In genomic region chr12:84891106-84891838, GRCh38 we compare ENCODE assay signal across 17 cellular contexts. TPM values are rescaled to one million over a fixed set of nuclear protein-coding genes. Genes with fewer than 3 reads are reported as not detected.
"Had no signal": no experiment of that assay in that cellular context is flagged by ENCODE, and none has a peak within 500 bp of the region (broad histone marks: within the 10 kb centered on the region; RNA-seq: fewer than 3 reads in every experiment).

No MANE protein-coding gene starts in this region.

- H3K9me3 Mint-ChIP-seq: activated CD4-positive, alpha-beta T cell treated with anti-CD3 and anti-CD28 coated beads, Interleukin-2, amount 10 ng/mL, durations not matched to agents 7 days and 5 days; activated T-cell treated with anti-CD3 and anti-CD28 coated beads, Interleukin-2, amount 50 U/mL, for 72 hours; memory B cell; stimulated activated effector memory CD8-positive, alpha-beta T cell treated with anti-CD3 and anti-CD28 coated beads, Interleukin-12 subunit alpha, Interleukin-12 subunit beta, amount 100 ng/mL, for 72 hours had no signal

- H3K9me3 ChIP-seq: ascending aorta, left ventricle myocardium inferior, thoracic aorta had no signal

- H3K36me3 Mint-ChIP-seq: memory B cell; naive thymus-derived CD8-positive, alpha-beta T cell; stimulated activated effector memory CD8-positive, alpha-beta T cell treated with anti-CD3 and anti-CD28 coated beads, Interleukin-12 subunit alpha, Interleukin-12 subunit beta, amount 100 ng/mL, for 72 hours; T-cell had no signal

- H3K27me3 Mint-ChIP-seq: activated CD4-positive, alpha-beta T cell treated with anti-CD3 and anti-CD28 coated beads, Interleukin-2, amount 10 ng/mL, durations not matched to agents 7 days and 5 days; memory B cell had no signal

- H3K36me3 ChIP-seq: ascending aorta, left ventricle myocardium inferior, thoracic aorta had no signal

- H3K27ac Mint-ChIP-seq: activated CD4-positive, alpha-beta T cell treated with anti-CD3 and anti-CD28 coated beads, Interleukin-2, amount 10 ng/mL, durations not matched to agents 7 days and 5 days; activated T-cell treated with anti-CD3 and anti-CD28 coated beads, Interleukin-2, amount 50 U/mL, for 72 hours; memory B cell; naive thymus-derived CD8-positive, alpha-beta T cell; stimulated activated effector memory CD8-positive, alpha-beta T cell treated with anti-CD3 and anti-CD28 coated beads, Interleukin-12 subunit alpha, Interleukin-12 subunit beta, amount 100 ng/mL, for 72 hours; T-cell had no signal

- H3K27me3 ChIP-seq: ascending aorta had no signal

- H3K4me1 ChIP-seq: ascending aorta, left ventricle myocardium inferior had no signal

- DNase-seq: activated CD4-positive, alpha-beta T cell treated with anti-CD3 and anti-CD28 coated beads, Interleukin-2, amount 10 ng/mL, durations not matched to agents 7 days and 5 days; activated CD8-positive, alpha-beta memory T cell treated with anti-CD3 and anti-CD28 coated beads, Interleukin-2, amount 50 U/mL, for 48 hours; activated naive CD4-positive, alpha-beta T cell; activated T-cell treated with anti-CD3 and anti-CD28 coated beads, Interleukin-2, amount 50 U/mL, for 72 hours; effector CD4-positive, alpha-beta T cell; hippocampal formation; kidney; left ventricle myocardium inferior; naive thymus-derived CD8-positive, alpha-beta T cell; T-cell; T-helper 9 cell had no signal

- H3K4me3 ChIP-seq: ascending aorta, coronary artery, left ventricle myocardium inferior, thoracic aorta had no signal

- H3K27ac ChIP-seq: ascending aorta, coronary artery, left ventricle myocardium inferior, thoracic aorta had no signal

- H3K4me3 Mint-ChIP-seq: activated CD4-positive, alpha-beta T cell treated with anti-CD3 and anti-CD28 coated beads, Interleukin-2, amount 10 ng/mL, durations not matched to agents 7 days and 5 days; activated T-cell treated with anti-CD3 and anti-CD28 coated beads, Interleukin-2, amount 50 U/mL, for 72 hours; memory B cell; naive thymus-derived CD8-positive, alpha-beta T cell; stimulated activated effector memory CD8-positive, alpha-beta T cell treated with anti-CD3 and anti-CD28 coated beads, Interleukin-12 subunit alpha, Interleukin-12 subunit beta, amount 100 ng/mL, for 72 hours; T-cell had no signal

- H3K4me1 Mint-ChIP-seq: activated CD4-positive, alpha-beta T cell treated with anti-CD3 and anti-CD28 coated beads, Interleukin-2, amount 10 ng/mL, durations not matched to agents 7 days and 5 days; memory B cell; naive thymus-derived CD8-positive, alpha-beta T cell; stimulated activated effector memory CD8-positive, alpha-beta T cell treated with anti-CD3 and anti-CD28 coated beads, Interleukin-12 subunit alpha, Interleukin-12 subunit beta, amount 100 ng/mL, for 72 hours; T-cell had no signal

RNA-seq across cellular contexts. Expression of gene SLC6A15, which starts 21.3 kb away (rescaled TPM):
- total RNA-seq: activated CD4-positive, alpha-beta T cell treated with anti-CD3 and anti-CD28 coated beads, Interleukin-2, amount 10 ng/mL, durations not matched to agents 7 days and 5 days; ascending aorta; cardiac septum; left ventricle myocardium inferior; naive thymus-derived CD8-positive, alpha-beta T cell had no signal
